Comparison of ENCODE assay signal across 1 cellular context in the genomic region with DNA sequence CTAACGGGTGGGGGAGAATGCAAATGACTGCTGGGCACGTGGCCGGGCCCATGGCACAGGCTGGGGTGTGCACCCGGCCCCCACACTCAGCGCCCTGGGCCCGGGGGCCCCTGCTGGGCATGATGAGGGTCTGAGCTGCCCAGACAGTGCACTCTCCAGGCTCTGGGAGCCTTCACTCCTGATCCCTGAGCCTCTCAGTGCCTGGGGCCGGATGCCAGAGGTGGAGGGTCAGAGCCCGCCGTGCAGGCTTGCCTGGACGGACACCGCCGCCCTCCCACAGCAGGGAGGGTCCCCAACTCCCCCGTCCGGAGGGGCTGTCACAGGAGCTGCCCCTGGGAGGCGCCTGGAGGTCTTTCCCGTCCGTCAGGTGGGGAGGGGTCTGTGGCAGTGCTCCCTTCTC.
A peak's percentile ranks its signal among the peaks of the same experiment; 100 is the strongest.
TF ChIP-seq lines count a peak whose summit lies in the region.

No MANE protein-coding gene starts in this region.

TF ChIP-seq in WTC11, 78 proteins besides CTCF, POLR2A, EP300 and RAD21 (continued from another document):
- 0 out of 2 replicates have a peak, but pooled peaks have one; percentile 7 for TF ChIP-seq USF2 (CRISPR knock-in tag; IDR thresholded peaks at IDR 0.05)
TF ChIP-seq in WTC11: peak in this region for 1.
